In the genomic region with DNA sequence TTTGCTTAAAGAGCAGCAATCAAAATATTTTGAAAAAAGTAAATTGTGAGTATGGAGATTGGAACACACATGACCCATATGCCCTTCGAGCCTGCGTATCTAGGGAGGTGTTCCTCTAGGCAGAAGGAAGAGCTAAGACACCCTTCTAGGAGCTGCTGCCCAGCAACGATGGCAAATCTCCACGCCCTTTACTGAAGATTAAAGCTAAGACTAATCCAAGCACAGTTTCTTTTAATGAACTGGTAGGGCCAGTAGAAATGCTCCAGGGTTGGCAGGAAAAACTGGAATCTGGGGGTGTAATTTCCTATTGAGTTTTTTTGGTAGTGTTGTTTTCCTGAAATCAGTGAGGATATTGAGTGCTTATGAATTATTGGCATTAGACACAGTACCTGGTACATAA, we compare ENCODE assay signal across 25 cellular contexts. TPM values are rescaled to one million over a fixed set of nuclear protein-coding genes. Genes with fewer than 3 reads are reported as not detected.
DNase-seq lines count a peak whose midpoint lies in the region; ATAC-seq, FAIRE-seq and TF ChIP-seq lines count a peak whose summit lies in the region.
"Had no signal": no experiment of that assay in that cellular context is flagged by ENCODE, and none has a peak within 500 bp of the region (broad histone marks: within the 10 kb centered on the region; RNA-seq: fewer than 3 reads in every experiment).

No MANE protein-coding gene starts in this region.

- H3K36me3 ChIP-seq in SK-N-MC (ENCODE audit: insufficient read depth, low read length), result no peaks in the 10 kb centered on the region
- peaks cover 0 to 19% (median 0%) of the 10 kb centered on the region in 3 donors for H3K36me3 ChIP-seq in esophagus squamous epithelium
- H3K36me3 ChIP-seq in small intestine (ENCODE audit: control insufficient read depth in 2 of 2, insufficient read depth in 2 of 2, low read length in 2 of 2), result no peaks in the 10 kb centered on the region
- H3K36me3 ChIP-seq: BLaER1, HAP-1 had no signal

- no peak overlapping the region for H3K9ac ChIP-seq in SK-N-MC (ENCODE audit: insufficient read length)
- H3K9ac ChIP-seq: BLaER1 had no signal

- POLR2A ChIA-PET in activated CD8-positive, alpha-beta T cell treated with anti-CD3 and anti-CD28 coated beads for 36 hours (lab: Charles Lee), result no interaction called here

- no peaks in the 10 kb centered on the region for H3K4me1 Mint-ChIP-seq in activated CD8-positive, alpha-beta T cell treated with anti-CD3 and anti-CD28 coated beads for 36 hours (ENCODE audit: low read depth)
- H3K4me1 Mint-ChIP-seq in natural killer cell treated with Interleukin-12 subunit alpha and Interleukin-12 subunit beta and Interleukin-15 and Interleukin-18, amount 100 ng/mL, for 72 hours (ENCODE audit: low read depth in 2 of 2), result no peaks in the 10 kb centered on the region

- peaks cover 0 to 57% (median 12%) of the 10 kb centered on the region in 3 donors for H3K4me1 ChIP-seq in esophagus squamous epithelium
- no peaks in the 10 kb centered on the region for H3K4me1 ChIP-seq in small intestine (ENCODE audit: control insufficient read depth in 2 of 2, insufficient read depth in 1 of 2, low read depth in 1 of 2, low read length in 1 of 2)
- H3K4me1 ChIP-seq: A549, BLaER1, Caco-2, HAP-1 had no signal

- no peak overlapping the region for H3K4me3 Mint-ChIP-seq in activated CD8-positive, alpha-beta T cell treated with anti-CD3 and anti-CD28 coated beads for 36 hours
- H3K4me3 Mint-ChIP-seq in natural killer cell treated with Interleukin-12 subunit alpha and Interleukin-12 subunit beta and Interleukin-15 and Interleukin-18, amount 100 ng/mL, for 72 hours, result no peak overlapping the region
- H3K4me3 Mint-ChIP-seq: CD4-positive, alpha-beta T cell; GM23338 had no signal

- intact Hi-C loops in esophagus squamous epithelium (cut with DNase I), result no loop called here
- intact Hi-C loops in activated CD8-positive, alpha-beta T cell treated with anti-CD3 and anti-CD28 coated beads for 36 hours (cut with micrococcal nuclease), result no loop called here

- no peaks in the 10 kb centered on the region for H3K36me3 Mint-ChIP-seq in activated CD8-positive, alpha-beta T cell treated with anti-CD3 and anti-CD28 coated beads for 36 hours (ENCODE audit: low read depth)
- no peaks in the 10 kb centered on the region for H3K36me3 Mint-ChIP-seq in natural killer cell treated with Interleukin-12 subunit alpha and Interleukin-12 subunit beta and Interleukin-15 and Interleukin-18, amount 100 ng/mL, for 72 hours

- no peak for FAIRE-seq in small intestine (lab: Jason Lieb, UNC)
- FAIRE-seq: A549, GM12878, HTR-8/SVneo had no signal

- H3K4me3 ChIP-seq in HL-60 (replicated peaks; ENCODE audit: insufficient read depth, low read length) (no peak overlapping the region), SK-N-MC (no peak overlapping the region), esophagus squamous epithelium (peak overlapping the region; percentile 26 to 46 (median 36)), small intestine (ENCODE audit: low read depth in 1 of 2, low read length in 2 of 2) (no peak overlapping the region)
- H3K4me3 ChIP-seq: A549, BLaER1, GM12878, GM23338, HAP-1 had no signal

- no peak for ATAC-seq in activated CD8-positive, alpha-beta T cell treated with anti-CD3 and anti-CD28 coated beads for 36 hours
- ATAC-seq in natural killer cell treated with Interleukin-12 subunit alpha and Interleukin-12 subunit beta and Interleukin-15 and Interleukin-18, amount 100 ng/mL, for 72 hours, result no peak
- ATAC-seq: A549, GM12878, GM23338 had no signal

- H3K27me3 ChIP-seq in HL-60 (ENCODE audit: insufficient read depth, poor library complexity, severe bottlenecking), result no peaks in the 10 kb centered on the region
- H3K27me3 ChIP-seq in esophagus squamous epithelium, result no peaks in the 10 kb centered on the region
- H3K27me3 ChIP-seq in small intestine (ENCODE audit: control insufficient read depth in 2 of 2, insufficient read depth in 2 of 2, low read length in 2 of 2), result no peaks in the 10 kb centered on the region
- H3K27me3 ChIP-seq: BLaER1 had no signal

- TF ChIP-seq CTCF in HL-60 (IDR thresholded peaks at IDR 0.05; ENCODE audit: insufficient read depth, low read length) (no peak), esophagus squamous epithelium (IDR thresholded peaks at IDR 0.05) (no peak)
- no peak for TF ChIP-seq CTCF in activated CD8-positive, alpha-beta T cell treated with anti-CD3 and anti-CD28 coated beads for 36 hours (IDR thresholded peaks at IDR 0.05)

- CTCF ChIA-PET in activated CD8-positive, alpha-beta T cell treated with anti-CD3 and anti-CD28 coated beads for 36 hours (lab: Charles Lee), result interaction anchor here (1.7 kb wide), 1 partner anchor 9 kb away, joined by 5 read pairs; no protein-coding TSS in a partner anchor

- WGBS in esophagus squamous epithelium, 2 donors, result 42 to 60% methylated on average over 4 of the region's 4 CpGs
- WGBS in small intestine, 3 donors, result 26 to 57% (median 49%) methylated on average over 4 of the region's 4 CpGs

- DNase-seq in HL-60 (ENCODE audit: low read depth in 1 of 2, low spot score in 1 of 2) (no peak), SK-N-MC (ENCODE audit: low read depth, low spot score) (no peak), esophagus squamous epithelium (lab: John Stamatoyannopoulos, UW) (no peak), small intestine (peak; percentile 2), NCI-H1694 treated with DMSO at 0.1 percent for 48 hours (lab: John Stamatoyannopoulos, UW) (no peak)
- DNase-seq in activated CD8-positive, alpha-beta T cell treated with anti-CD3 and anti-CD28 coated beads for 36 hours, result no peak
- DNase-seq in activated naive CD4-positive, alpha-beta T cell (lab: John Stamatoyannopoulos, UW), result no peak
- DNase-seq in natural killer cell treated with Interleukin-12 subunit alpha and Interleukin-12 subunit beta and Interleukin-15 and Interleukin-18, amount 100 ng/mL, for 72 hours (ENCODE audit: low spot score), result no peak
- DNase-seq: Caco-2; CD4-positive, alpha-beta T cell; DND-41; KG1; NCI-H1092 treated with DMSO at 0.1 percent for 48 hours; NCI-H1436 treated with DMSO at 0.1 percent for 48 hours; NCI-H2029; NCI-H345; NCI-H774; OCI-M1; SHP77 had no signal

- no peak overlapping the region for H3K27ac Mint-ChIP-seq in activated CD8-positive, alpha-beta T cell treated with anti-CD3 and anti-CD28 coated beads for 36 hours
- no peak overlapping the region for H3K27ac Mint-ChIP-seq in natural killer cell treated with Interleukin-12 subunit alpha and Interleukin-12 subunit beta and Interleukin-15 and Interleukin-18, amount 100 ng/mL, for 72 hours
- H3K27ac Mint-ChIP-seq: CD4-positive, alpha-beta T cell; GM23338 had no signal

- H3K27ac ChIP-seq in HL-60 (replicated peaks) (peak overlapping the region; percentile 54), SK-N-MC (0 out of 2 replicates have a peak overlapping the region, but pooled peaks have one; percentile 21), esophagus squamous epithelium (peak overlapping the region; percentile 69 to 90 (median 84)), small intestine (ENCODE audit: low read depth in 1 of 2, low read length in 1 of 2) (no peak overlapping the region)
- H3K27ac ChIP-seq: A549, BLaER1 had no signal

- no peaks in the 10 kb centered on the region for H3K9me3 Mint-ChIP-seq in activated CD8-positive, alpha-beta T cell treated with anti-CD3 and anti-CD28 coated beads for 36 hours
- H3K9me3 Mint-ChIP-seq in natural killer cell treated with Interleukin-12 subunit alpha and Interleukin-12 subunit beta and Interleukin-15 and Interleukin-18, amount 100 ng/mL, for 72 hours, result no peaks in the 10 kb centered on the region
- H3K9me3 Mint-ChIP-seq: CD4-positive, alpha-beta T cell; GM23338 had no signal

- peaks cover 2% of the 10 kb centered on the region for H3K27me3 Mint-ChIP-seq in activated CD8-positive, alpha-beta T cell treated with anti-CD3 and anti-CD28 coated beads for 36 hours
- H3K27me3 Mint-ChIP-seq in natural killer cell treated with Interleukin-12 subunit alpha and Interleukin-12 subunit beta and Interleukin-15 and Interleukin-18, amount 100 ng/mL, for 72 hours, result peaks cover 28 to 36% of the 10 kb centered on the region in 2 donors

- no peaks in the 10 kb centered on the region for H3K9me3 ChIP-seq in SK-N-MC (ENCODE audit: low read depth, low read length)
- no peaks in the 10 kb centered on the region for H3K9me3 ChIP-seq in esophagus squamous epithelium
- no peaks in the 10 kb centered on the region for H3K9me3 ChIP-seq in small intestine (ENCODE audit: control insufficient read depth, low read depth)
- H3K9me3 ChIP-seq: A549, Caco-2, HAP-1 had no signal

- TF ChIP-seq POLR2A in esophagus squamous epithelium (IDR thresholded peaks at IDR 0.05), result no peak

RNA-seq across cellular contexts. Expression of a gene that starts 0.7 kb away (rescaled TPM):
- total RNA-seq in esophagus squamous epithelium, result 100 to 1,000 TPM; 168 to 354 (median 201) TPM
- not detected for polyA plus RNA-seq in small intestine
- total RNA-seq in activated CD8-positive, alpha-beta T cell treated with anti-CD3 and anti-CD28 coated beads for 36 hours, result not detected
- not detected for total RNA-seq in natural killer cell treated with Interleukin-12 subunit alpha and Interleukin-12 subunit beta and Interleukin-15 and Interleukin-18, amount 100 ng/mL, for 72 hours
- total RNA-seq: Caco-2; CD4-positive, alpha-beta T cell; GM12878; GM23338 had no signal
- polyA plus RNA-seq: A549, GM12878, GM23338 had no signal

RNA-seq across cellular contexts. Expression of a gene that starts 44.3 kb away (rescaled TPM):
- total RNA-seq in esophagus squamous epithelium, result 10 to 100 TPM in 1 of 4 donors, 1 to 10 TPM in 1, under 1 TPM in 1, not detected in 1; 0.76 to 13.2 (median 1.5) TPM
- not detected for polyA plus RNA-seq in small intestine
- total RNA-seq in activated CD8-positive, alpha-beta T cell treated with anti-CD3 and anti-CD28 coated beads for 36 hours, result not detected
- not detected for total RNA-seq in natural killer cell treated with Interleukin-12 subunit alpha and Interleukin-12 subunit beta and Interleukin-15 and Interleukin-18, amount 100 ng/mL, for 72 hours
- total RNA-seq: Caco-2; CD4-positive, alpha-beta T cell; GM12878; GM23338 had no signal
- polyA plus RNA-seq: A549, GM12878, GM23338 had no signal

RNA-seq across cellular contexts. Expression of a gene that starts 57.6 kb away (rescaled TPM):
- total RNA-seq in esophagus squamous epithelium, result 100 to 1,000 TPM in 3 of 4 donors, 10 to 100 TPM in 1; 24.4 to 543 (median 216) TPM
- polyA plus RNA-seq in small intestine, result not detected
- total RNA-seq in activated CD8-positive, alpha-beta T cell treated with anti-CD3 and anti-CD28 coated beads for 36 hours, result not detected
- not detected for total RNA-seq in natural killer cell treated with Interleukin-12 subunit alpha and Interleukin-12 subunit beta and Interleukin-15 and Interleukin-18, amount 100 ng/mL, for 72 hours
- total RNA-seq: Caco-2; CD4-positive, alpha-beta T cell; GM12878 had no signal
- polyA plus RNA-seq: GM12878 had no signal

Comparison
In these comparisons a context has a peak if more than half of its experiments do, and no peak if none do; other contexts are left out.
1. H3K27ac ChIP-seq: peak in HL-60 (single experiment), SK-N-MC (single experiment) and esophagus squamous epithelium (4 of 4); none in small intestine (0 of 2).
2. H3K4me3 ChIP-seq: peak in esophagus squamous epithelium (4 of 4); none in HL-60 (single experiment), SK-N-MC (single experiment) and small intestine (0 of 2).
3. RNA of a gene that starts 0.7 kb away (total RNA-seq): 168 to 354 TPM in esophagus squamous epithelium; not detected in activated CD8-positive, alpha-beta T cell treated with anti-CD3 and anti-CD28 coated beads for 36 hours and not detected in natural killer cell treated with Interleukin-12 subunit alpha and Interleukin-12 subunit beta and Interleukin-15 and Interleukin-18, amount 100 ng/mL, for 72 hours; every median in the first group is over 100 times any median in the second.
4. RNA of a gene that starts 57.6 kb away (total RNA-seq): 24.4 to 543 TPM in esophagus squamous epithelium; not detected in activated CD8-positive, alpha-beta T cell treated with anti-CD3 and anti-CD28 coated beads for 36 hours and not detected in natural killer cell treated with Interleukin-12 subunit alpha and Interleukin-12 subunit beta and Interleukin-15 and Interleukin-18, amount 100 ng/mL, for 72 hours; every median in the first group is over 10 times any median in the second.